8 cellular contexts compared by ENCODE assay signal in genomic region chr12:7374423-7375144, GRCh38.
DNase-seq lines count a peak whose midpoint lies in the region; ATAC-seq and TF ChIP-seq lines count a peak whose summit lies in the region.

No MANE protein-coding gene starts in this region.

- no peak overlapping the region for H3K4me2 ChIP-seq in DND-41 (ENCODE audit: insufficient read depth, low read length)

- ATAC-seq in DND-41 (ENCODE audit: insufficient read depth, low read depth), result no peak
- no peak for ATAC-seq in HG03175 (IDR thresholded peaks at IDR 0.05; ENCODE audit: unreplicated experiment)
- no peak for ATAC-seq in HG02610 (IDR thresholded peaks at IDR 0.05; ENCODE audit: unreplicated experiment)

- no peaks in the 10 kb centered on the region for H3K9me3 ChIP-seq in DND-41 (ENCODE audit: insufficient read depth, low read length, severe bottlenecking)

- H3K4me3 ChIP-seq in DND-41 (ENCODE audit: low read depth in 1 of 2, low read length in 2 of 2), result no peak overlapping the region

- H3K9ac ChIP-seq in DND-41 (ENCODE audit: low read depth, low read length), result no peak overlapping the region

- DNase-seq in DND-41 (peak; percentile 10), HT-29 (ENCODE audit: low spot score) (peak; percentile 69), SK-N-DZ (ENCODE audit: low spot score) (peak; percentile 57), foreskin melanocyte (peak; percentile 8), amniotic stem cell (lab: John Stamatoyannopoulos, UW) (no peak)
- DNase-seq in stimulated activated CD4-positive, alpha-beta T cell treated with anti-CD3 and anti-CD28 coated beads, Interleukin-4, amount 100 ng/mL, for 1 hour, result peak; percentile 4

- H4K20me1 ChIP-seq in DND-41 (ENCODE audit: insufficient read depth, low read length), result no peaks in the 10 kb centered on the region

- TF ChIP-seq CTCF in DND-41 (IDR thresholded peaks at IDR 0.05; ENCODE audit: borderline replicate concordance, extremely low read depth, low read length, poor library complexity, severe bottlenecking), result peak; percentile 58

- no peak overlapping the region for H3K27ac ChIP-seq in DND-41 (ENCODE audit: low read length)

- H3K4me1 ChIP-seq in DND-41 (ENCODE audit: insufficient read depth, low read length), result no peaks in the 10 kb centered on the region

- peaks cover 11% of the 10 kb centered on the region for H3K27me3 ChIP-seq in DND-41 (ENCODE audit: insufficient read depth, low read length, poor library complexity)

- no peak overlapping the region for H2AFZ ChIP-seq in DND-41 (ENCODE audit: low read depth, low read length)

- no peaks in the 10 kb centered on the region for H3K79me2 ChIP-seq in DND-41 (ENCODE audit: insufficient read depth, low read length)

- H3K36me3 ChIP-seq in DND-41 (ENCODE audit: insufficient read depth, low read length), result no peaks in the 10 kb centered on the region
